16 cellular contexts compared by ENCODE assay signal in the genomic region with DNA sequence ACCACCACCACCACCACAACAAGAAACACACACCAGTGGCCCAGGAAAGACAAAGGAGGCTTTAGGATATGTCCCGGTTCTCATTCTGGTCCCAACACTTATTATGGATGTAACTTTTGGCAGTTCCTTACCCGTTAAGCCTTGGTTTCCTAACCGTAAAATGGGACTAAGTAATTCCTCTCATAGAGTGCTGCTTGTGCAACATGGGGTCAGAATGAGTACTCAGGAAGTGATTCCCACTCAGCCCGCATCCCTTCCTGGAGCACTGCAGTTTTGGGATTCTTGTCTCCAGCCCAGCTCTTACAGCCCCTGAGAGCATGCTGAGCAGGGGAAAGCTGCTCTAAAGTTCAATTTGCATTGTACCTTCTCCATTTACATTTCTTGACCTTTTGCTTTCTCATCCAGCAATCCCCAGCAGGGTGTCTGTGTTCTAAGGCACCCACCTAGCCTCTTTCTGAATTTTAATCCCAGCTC.
DNase-seq lines count a peak whose midpoint lies in the region; ATAC-seq, FAIRE-seq and TF ChIP-seq lines count a peak whose summit lies in the region.
"Had no signal": no experiment of that assay in that cellular context is flagged by ENCODE, and none has a peak within 500 bp of the region (broad histone marks: within the 10 kb centered on the region; RNA-seq: fewer than 3 reads in every experiment).

No MANE protein-coding gene starts in this region.

- intact Hi-C loops in activated CD8-positive, alpha-beta T cell treated with anti-CD3 and anti-CD28 coated beads for 36 hours (cut with micrococcal nuclease), result loop anchor here (10.0 kb wide), 1 partner anchor 310 kb away; no protein-coding TSS in a partner anchor
- intact Hi-C loops in endothelial cell of umbilical vein (cut with micrococcal nuclease), result loop anchor here (2.0 kb wide), 1 partner anchor 16 kb away; no protein-coding TSS in a partner anchor
- intact Hi-C loops in cardiac septum (cut with DNase I), result no loop called here

- H3K4me1 ChIP-seq in NT2/D1 (ENCODE audit: insufficient read depth, insufficient read length), result peaks cover 5% of the 10 kb centered on the region
- peaks cover 16% of the 10 kb centered on the region for H3K4me1 ChIP-seq in endothelial cell of umbilical vein (ENCODE audit: control insufficient read depth, extremely low read depth, insufficient read depth, low read length)
- peaks cover 30% of the 10 kb centered on the region for H3K4me1 ChIP-seq in osteoblast (ENCODE audit: insufficient read depth, low read length)
- H3K4me1 ChIP-seq: esophagus squamous epithelium, uterus had no signal

- H3K4me3 ChIP-seq in NT2/D1 (ENCODE audit: insufficient read length, low read depth), result no peak overlapping the region
- no peak overlapping the region for H3K4me3 ChIP-seq in endothelial cell of umbilical vein (replicated peaks in 1 of 3; ENCODE audit: insufficient read depth in 1 of 3, low read depth in 1 of 3, low read length in 3 of 3)
- no peak overlapping the region for H3K4me3 ChIP-seq in osteoblast (ENCODE audit: insufficient read depth, low read length)
- H3K4me3 ChIP-seq: cardiac muscle cell, esophagus squamous epithelium, spleen, uterus had no signal

- CTCF ChIA-PET in activated CD8-positive, alpha-beta T cell treated with anti-CD3 and anti-CD28 coated beads for 36 hours (lab: Charles Lee), result interaction anchor here (0.8 to 2.7 kb wide), 3 partner anchors 35 to 365 kb away, joined by 4 to 22 read pairs (median 4); no protein-coding TSS in a partner anchor
- CTCF ChIA-PET in activated CD8-positive, alpha-beta T cell treated with anti-CD3 and anti-CD28 coated beads, Interleukin-2, amount 10 ng/mL, durations not matched to agents 7 days and 5 days (lab: Charles Lee), result interaction anchor here (0.8 to 2.4 kb wide), 3 partner anchors 15 to 36 kb away, joined by 3 to 9 read pairs (median 3); no protein-coding TSS in a partner anchor
- CTCF ChIA-PET in endothelial cell of umbilical vein (lab: Charles Lee), result interaction anchor here (0.9 to 2.0 kb wide), 5 partner anchors 14 to 309 kb away, joined by 3 to 7 read pairs (median 3); no protein-coding TSS in a partner anchor

- POLR2A ChIA-PET in activated CD8-positive, alpha-beta T cell treated with anti-CD3 and anti-CD28 coated beads for 36 hours (lab: Charles Lee), result no interaction called here
- POLR2A ChIA-PET in activated CD8-positive, alpha-beta T cell treated with anti-CD3 and anti-CD28 coated beads, Interleukin-2, amount 10 ng/mL, durations not matched to agents 7 days and 5 days (lab: Charles Lee), result no interaction called here
- POLR2A ChIA-PET in endothelial cell of umbilical vein (lab: Charles Lee), result no interaction called here

- H3K27me3 Mint-ChIP-seq in activated CD8-positive, alpha-beta T cell treated with anti-CD3 and anti-CD28 coated beads for 36 hours, result no peaks in the 10 kb centered on the region
- no peaks in the 10 kb centered on the region for H3K27me3 Mint-ChIP-seq in activated CD8-positive, alpha-beta T cell treated with anti-CD3 and anti-CD28 coated beads, Interleukin-2, amount 10 ng/mL, durations not matched to agents 7 days and 5 days (ENCODE audit: low read depth)
- peaks cover 11% of the 10 kb centered on the region for H3K27me3 Mint-ChIP-seq in stimulated activated memory B cell treated with anti-CD40 and anti-IgM and Interleukin-4, amounts not matched to agents 10 μg/mL and 1 μg/mL and 100 μg/mL, for 72 hours

- H3K79me2 ChIP-seq in endothelial cell of umbilical vein (ENCODE audit: control insufficient read depth, insufficient read depth, low read length), result no peaks in the 10 kb centered on the region
- peaks cover 36% of the 10 kb centered on the region for H3K79me2 ChIP-seq in osteoblast (ENCODE audit: insufficient read depth, low read length)

- H3K27me3 ChIP-seq in NT2/D1 (ENCODE audit: insufficient read depth, insufficient read length) (no peaks in the 10 kb centered on the region), endothelial cell of umbilical vein (ENCODE audit: control insufficient read depth in 2 of 2, insufficient read depth in 2 of 2, low read length in 2 of 2) (no peaks in the 10 kb centered on the region), osteoblast (ENCODE audit: insufficient read depth, low read length) (no peaks in the 10 kb centered on the region)
- H3K27me3 ChIP-seq: cardiac muscle cell, esophagus squamous epithelium, spleen, uterus had no signal

- H3K4me2 ChIP-seq in endothelial cell of umbilical vein (ENCODE audit: insufficient read depth, low read length) (no peak overlapping the region), osteoblast (ENCODE audit: insufficient read depth, low read length) (no peak overlapping the region)

- no peak overlapping the region for H3K4me3 Mint-ChIP-seq in activated CD8-positive, alpha-beta T cell treated with anti-CD3 and anti-CD28 coated beads for 36 hours
- H3K4me3 Mint-ChIP-seq in activated CD8-positive, alpha-beta T cell treated with anti-CD3 and anti-CD28 coated beads, Interleukin-2, amount 10 ng/mL, durations not matched to agents 7 days and 5 days, result no peak overlapping the region
- H3K4me3 Mint-ChIP-seq in stimulated activated memory B cell treated with anti-CD40 and anti-IgM and Interleukin-4, amounts not matched to agents 10 μg/mL and 1 μg/mL and 100 μg/mL, for 72 hours, result no peak overlapping the region
- H3K4me3 Mint-ChIP-seq: neural crest cell had no signal

- H4K20me1 ChIP-seq in endothelial cell of umbilical vein (replicated peaks; ENCODE audit: control insufficient read depth, extremely low read depth, insufficient read depth, low read length) (no peaks in the 10 kb centered on the region), osteoblast (ENCODE audit: insufficient read depth, low read length) (no peaks in the 10 kb centered on the region)

- no peak for ATAC-seq in activated CD8-positive, alpha-beta T cell treated with anti-CD3 and anti-CD28 coated beads for 36 hours
- ATAC-seq in activated CD8-positive, alpha-beta T cell treated with anti-CD3 and anti-CD28 coated beads, Interleukin-2, amount 10 ng/mL, durations not matched to agents 7 days and 5 days, result no peak
- no peak for ATAC-seq in stimulated activated memory B cell treated with anti-CD40 and anti-IgM and Interleukin-4, amounts not matched to agents 10 μg/mL and 1 μg/mL and 100 μg/mL, for 72 hours
- no peak for ATAC-seq in HG02763 (IDR thresholded peaks at IDR 0.05; ENCODE audit: unreplicated experiment)
- ATAC-seq: left cardiac atrium had no signal

- DNase-seq in activated CD8-positive, alpha-beta T cell treated with anti-CD3 and anti-CD28 coated beads for 36 hours, result no peak
- no peak for DNase-seq in activated CD8-positive, alpha-beta T cell treated with anti-CD3 and anti-CD28 coated beads, Interleukin-2, amount 10 ng/mL, durations not matched to agents 7 days and 5 days
- peak; percentile 77 for DNase-seq in NT2/D1 (ENCODE audit: low read depth, low spot score)
- DNase-seq in endothelial cell of umbilical vein (ENCODE audit: low read depth, low spot score), result no peak
- DNase-seq in osteoblast (ENCODE audit: insufficient read length, low spot score, missing footprints), result no peak
- DNase-seq in cardiac septum (ENCODE audit: low spot score), result no peak
- DNase-seq: activated T-cell treated with anti-CD3 and anti-CD28 coated beads for 4 hours, DMS79, esophagus squamous epithelium, left cardiac atrium, spleen, uterus had no signal

- H3K9me3 ChIP-seq in NT2/D1 (ENCODE audit: insufficient read depth, low read length) (peaks cover 18% of the 10 kb centered on the region; the same call in 1 of the 2 replicates), endothelial cell of umbilical vein (replicated peaks; ENCODE audit: control insufficient read depth, insufficient read depth, low read length) (no peaks in the 10 kb centered on the region), osteoblast (ENCODE audit: low read depth, low read length) (no peaks in the 10 kb centered on the region)
- H3K9me3 ChIP-seq: esophagus squamous epithelium, uterus had no signal

- H3K27ac Mint-ChIP-seq in activated CD8-positive, alpha-beta T cell treated with anti-CD3 and anti-CD28 coated beads for 36 hours, result peak overlapping the region; percentile 66
- H3K27ac Mint-ChIP-seq in activated CD8-positive, alpha-beta T cell treated with anti-CD3 and anti-CD28 coated beads, Interleukin-2, amount 10 ng/mL, durations not matched to agents 7 days and 5 days, result no peak overlapping the region
- no peak overlapping the region for H3K27ac Mint-ChIP-seq in stimulated activated memory B cell treated with anti-CD40 and anti-IgM and Interleukin-4, amounts not matched to agents 10 μg/mL and 1 μg/mL and 100 μg/mL, for 72 hours

- H3K27ac ChIP-seq in endothelial cell of umbilical vein (ENCODE audit: insufficient read depth, low read depth, low read length) (no peak overlapping the region), osteoblast (ENCODE audit: low read depth, low read length) (peak overlapping the region; percentile 12)
- H3K27ac ChIP-seq: cardiac muscle cell, esophagus squamous epithelium, uterus had no signal

- H3K36me3 Mint-ChIP-seq in activated CD8-positive, alpha-beta T cell treated with anti-CD3 and anti-CD28 coated beads for 36 hours (ENCODE audit: low read depth), result peaks cover 12% of the 10 kb centered on the region
- H3K36me3 Mint-ChIP-seq in activated CD8-positive, alpha-beta T cell treated with anti-CD3 and anti-CD28 coated beads, Interleukin-2, amount 10 ng/mL, durations not matched to agents 7 days and 5 days (ENCODE audit: low read depth), result peaks cover 11% of the 10 kb centered on the region
- H3K36me3 Mint-ChIP-seq in stimulated activated memory B cell treated with anti-CD40 and anti-IgM and Interleukin-4, amounts not matched to agents 10 μg/mL and 1 μg/mL and 100 μg/mL, for 72 hours, result no peaks in the 10 kb centered on the region

- H3K9me3 Mint-ChIP-seq in activated CD8-positive, alpha-beta T cell treated with anti-CD3 and anti-CD28 coated beads for 36 hours, result peaks cover 1% of the 10 kb centered on the region
- H3K9me3 Mint-ChIP-seq in activated CD8-positive, alpha-beta T cell treated with anti-CD3 and anti-CD28 coated beads, Interleukin-2, amount 10 ng/mL, durations not matched to agents 7 days and 5 days (ENCODE audit: insufficient read depth), result no peaks in the 10 kb centered on the region
- peaks cover 7% of the 10 kb centered on the region for H3K9me3 Mint-ChIP-seq in stimulated activated memory B cell treated with anti-CD40 and anti-IgM and Interleukin-4, amounts not matched to agents 10 μg/mL and 1 μg/mL and 100 μg/mL, for 72 hours

- FAIRE-seq in endothelial cell of umbilical vein (lab: Jason Lieb, UNC), result peak; percentile 42

- dilution Hi-C loops in endothelial cell of umbilical vein (cut with MboI; ENCODE audit: extremely low pct_ligation_motif_present, low sequenced_read_pairs), result no loop called here

- H3K9ac ChIP-seq in NT2/D1 (ENCODE audit: insufficient read length, low read depth), result no peak overlapping the region
- H3K9ac ChIP-seq in endothelial cell of umbilical vein (replicated peaks; ENCODE audit: extremely low read depth, insufficient read depth, low read length), result no peak overlapping the region

- H3K36me3 ChIP-seq in NT2/D1 (ENCODE audit: insufficient read depth, insufficient read length, low read length) (no peaks in the 10 kb centered on the region), endothelial cell of umbilical vein (ENCODE audit: control insufficient read depth in 2 of 2, extremely low read depth in 1 of 2, insufficient read depth in 2 of 2, low read length in 2 of 2) (no peaks in the 10 kb centered on the region), osteoblast (ENCODE audit: insufficient read depth, low read length) (no peaks in the 10 kb centered on the region)
- H3K36me3 ChIP-seq: cardiac muscle cell, esophagus squamous epithelium, spleen, uterus had no signal

- peaks cover 35% of the 10 kb centered on the region for H3K4me1 Mint-ChIP-seq in activated CD8-positive, alpha-beta T cell treated with anti-CD3 and anti-CD28 coated beads for 36 hours (ENCODE audit: low read depth)
- H3K4me1 Mint-ChIP-seq in activated CD8-positive, alpha-beta T cell treated with anti-CD3 and anti-CD28 coated beads, Interleukin-2, amount 10 ng/mL, durations not matched to agents 7 days and 5 days (ENCODE audit: low read depth), result peaks cover 15% of the 10 kb centered on the region
- no peaks in the 10 kb centered on the region for H3K4me1 Mint-ChIP-seq in stimulated activated memory B cell treated with anti-CD40 and anti-IgM and Interleukin-4, amounts not matched to agents 10 μg/mL and 1 μg/mL and 100 μg/mL, for 72 hours

- no peak for TF ChIP-seq CTCF in activated CD8-positive, alpha-beta T cell treated with anti-CD3 and anti-CD28 coated beads for 36 hours (IDR thresholded peaks at IDR 0.05)
- TF ChIP-seq CTCF in endothelial cell of umbilical vein (IDR thresholded peaks at IDR 0.05; ENCODE audit: extremely low read depth in 1 of 2, insufficient read depth in 1 of 2, low read depth in 1 of 2, low read length in 2 of 2) (no peak), osteoblast (IDR thresholded peaks at IDR 0.05; ENCODE audit: extremely low read depth, low read depth, low read length) (no peak)

- TF ChIP-seq POLR2A in endothelial cell of umbilical vein (IDR thresholded peaks at IDR 0.05; ENCODE audit: low read depth, low read length), result no peak

- no peaks in the 10 kb centered on the region for H3K9me1 ChIP-seq in endothelial cell of umbilical vein (replicated peaks; ENCODE audit: control insufficient read depth, extremely low read depth, insufficient read depth, low read length)

- H2AFZ ChIP-seq in endothelial cell of umbilical vein (ENCODE audit: low read depth, low read length) (no peak overlapping the region), osteoblast (ENCODE audit: low read length) (no peak overlapping the region)

- BruUV-seq in endothelial cell of umbilical vein (replicated peaks; lab: Mats Ljungman, UMichigan), result no TSS peak
